8 cellular contexts compared by ENCODE assay signal in the genomic region with DNA sequence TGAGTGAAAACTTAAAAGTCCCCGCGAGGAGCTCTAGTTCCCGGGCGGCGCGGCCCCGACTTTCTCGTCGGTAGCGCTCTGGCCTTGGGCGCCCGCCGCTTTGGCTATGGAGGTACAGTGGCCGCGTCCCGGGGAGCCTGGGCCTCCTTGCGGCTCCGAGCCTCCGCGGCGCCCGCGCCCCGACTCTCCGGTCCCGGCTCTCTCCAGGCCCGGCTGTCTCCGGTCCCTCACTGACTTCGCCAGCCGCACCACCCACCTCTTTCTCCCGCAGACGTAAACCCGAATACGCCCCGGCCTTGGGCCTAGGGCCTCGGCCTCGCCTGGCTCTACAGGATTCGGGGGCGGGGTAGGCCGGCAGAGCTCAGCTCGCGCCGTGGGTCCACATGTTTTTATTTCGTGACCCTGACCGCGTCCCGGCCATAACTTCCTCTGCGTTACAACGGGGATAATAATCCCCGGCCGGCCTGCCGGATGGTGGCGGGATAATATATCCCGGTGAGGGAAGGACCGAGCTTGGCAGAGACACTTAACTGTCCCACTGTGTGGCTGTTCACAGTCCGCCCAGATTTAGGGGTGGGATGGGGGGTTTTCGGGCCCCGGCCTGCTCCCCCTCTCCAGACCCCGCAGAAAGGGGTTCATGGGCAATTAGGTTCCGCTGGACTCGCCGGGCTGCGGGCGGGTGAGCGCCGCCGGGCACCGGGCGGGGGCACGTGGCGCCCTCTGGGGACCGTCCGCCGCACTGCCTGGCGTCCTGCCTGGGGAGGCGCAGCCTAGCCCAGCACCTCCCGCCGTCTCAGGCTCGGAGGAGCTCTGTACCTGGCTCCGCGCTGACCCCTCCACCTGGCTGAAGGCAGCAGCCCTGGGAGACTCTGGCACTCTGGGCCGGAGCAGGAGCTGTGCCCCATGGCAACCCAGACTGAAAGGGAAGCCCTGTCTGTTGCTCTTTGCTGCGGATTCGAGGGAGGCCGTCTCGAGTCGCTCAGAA. TPM values are rescaled to one million over a fixed set of nuclear protein-coding genes. Genes with fewer than 3 reads are reported as not detected.
DNase-seq lines count a peak whose midpoint lies in the region; FAIRE-seq and TF ChIP-seq lines count a peak whose summit lies in the region.

No MANE protein-coding gene starts in this region.

- H3K27me3 Mint-ChIP-seq in HFFc6 (ENCODE audit: insufficient read depth), result peaks cover 22% of the 10 kb centered on the region

- intact Hi-C loops in posterior vena cava (cut with DNase I), result loop anchor here (10.0 kb wide), 4 partner anchors 340 to 550 kb away; no protein-coding TSS in a partner anchor

- no peaks in the 10 kb centered on the region for H3K36me3 Mint-ChIP-seq in HFFc6 (ENCODE audit: low read depth)

- peak; percentile 44; the same call in 2 of the 3 replicates for TF ChIP-seq CTCF in GM12872 (IDR thresholded peaks at IDR 0.05; ENCODE audit: insufficient read depth, low read depth, low read length)
- TF ChIP-seq CTCF in HFFc6 (IDR thresholded peaks at IDR 0.05), result peak; percentile 87

- peak overlapping the region; percentile 76 for H3K27ac Mint-ChIP-seq in HFFc6

- no peak overlapping the region for H3K27ac ChIP-seq in caudate nucleus (ENCODE audit: low read depth, low read length)

- H3K4me3 Mint-ChIP-seq in HFFc6, result peak overlapping the region; percentile 80

- DNase-seq in HFFc6 (peak; percentile 35), SK-N-DZ (ENCODE audit: low spot score) (peak; percentile 35), germinal center (ENCODE audit: low spot score) (peak; percentile 47), posterior vena cava (ENCODE audit: low spot score) (peak; percentile 90), caudate nucleus (lab: John Stamatoyannopoulos, UW) (no peak), RCC 7860 (ENCODE audit: low spot score) (no peak)
- DNase-seq in stimulated activated naive CD4-positive, alpha-beta T cell (lab: John Stamatoyannopoulos, UW), result no peak

- no peak for FAIRE-seq in RCC 7860 (lab: Jason Lieb, UNC)

- H3K9me3 Mint-ChIP-seq in HFFc6, result no peaks in the 10 kb centered on the region

- H3K4me1 Mint-ChIP-seq in HFFc6 (ENCODE audit: low read depth), result peaks cover 48% of the 10 kb centered on the region

RNA-seq across cellular contexts. Expression of gene TBX18, which starts 10.1 kb away (rescaled TPM):
- total RNA-seq in HFFc6 (2021; fragmentation: NEBNext Ultra II Directional; extraction: Animal tissue kit (Norgen Biotek cat#: 25700)), result 10 to 100 TPM; 19.0 to 23.8 (median 20.3) TPM
- polyA plus RNA-seq in SK-N-DZ (2014; cell fraction: cytosol; rRNA removed), result 0.10 and 0.60 TPM in 2 replicates
- polyA plus RNA-seq in SK-N-DZ (2014; cell fraction: nucleus; rRNA removed), result 0.26 and 2.3 TPM in 2 replicates
- 10 to 100 TPM; 42.3 to 45.5 TPM for total RNA-seq in posterior vena cava

Comparison
In these comparisons a context has a peak if more than half of its experiments do, and no peak if none do; other contexts are left out.
1. DNase-seq: peak in HFFc6 (single experiment), SK-N-DZ (single experiment), germinal center (single experiment) and posterior vena cava (single experiment); none in caudate nucleus (0 of 61), stimulated activated naive CD4-positive, alpha-beta T cell (0 of 6) and RCC 7860 (single experiment).